8 cellular contexts compared by ENCODE assay signal in genomic region chr11:67504950-67505561, GRCh38. TPM values are rescaled to one million over a fixed set of nuclear protein-coding genes. Genes with fewer than 3 reads are reported as not detected.
DNase-seq lines count a peak whose midpoint lies in the region; ATAC-seq and TF ChIP-seq lines count a peak whose summit lies in the region.

PITPNM1 (minus strand) TSS chr11:67505363; CDS start chr11:67504180, 1,183 bp downstream.

- H3K36me3 ChIP-seq in muscle layer of colon (ENCODE audit: insufficient read depth, low read length), result no peaks in the 10 kb centered on the region

- POLR2A ChIA-PET in AG04449 (lab: Yijun Ruan, JAX), result interaction anchor here (0.7 kb wide), 1 partner anchor 107 kb away, joined by 3 read pairs; no protein-coding TSS in a partner anchor

- H3K9ac ChIP-seq in muscle layer of colon (ENCODE audit: low read length), result peak within 1 kb of the TSS; percentile 57

- no peak for DNase-seq in AG04449 (ENCODE audit: low read depth, low spot score)
- peak; percentile 81 for DNase-seq in GM19240 (ENCODE audit: insufficient read length, low spot score)
- peak; percentile 15 to 35 for DNase-seq in NOMO-1 (lab: John Stamatoyannopoulos, UW; ENCODE audit: unreplicated experiment in 2 of 2)
- peak; percentile 79 for DNase-seq in activated T-cell treated with anti-CD3 and anti-CD28 coated beads for 48 hours (ENCODE audit: low read depth)
- DNase-seq in stimulated activated naive CD4-positive, alpha-beta T cell treated with Interleukin-2 at 50 U/mL for 16 hours (lab: John Stamatoyannopoulos, UW), result peak; percentile 54

- peak within 1 kb of the TSS; percentile 76 for H3K4me3 ChIP-seq in AG04449 (ENCODE audit: low read depth, low read length)
- peak within 1 kb of the TSS; percentile 26 to 59 for H3K4me3 ChIP-seq in muscle layer of colon (ENCODE audit: low read depth in 1 of 2, low read length in 2 of 2)

- peaks cover 14 to 30% of the 10 kb centered on the region in 2 donors for H3K27me3 ChIP-seq in muscle layer of colon (ENCODE audit: control insufficient read depth in 1 of 2, insufficient read depth in 2 of 2, low read length in 2 of 2)

- peak within 1 kb of the TSS; percentile 45 for H3K27ac ChIP-seq in muscle layer of colon (ENCODE audit: low read depth, low read length)

- H3K9me3 ChIP-seq in muscle layer of colon (ENCODE audit: low read length), result no peaks in the 10 kb centered on the region

- peak; percentile 41 for ATAC-seq in esophagus mucosa
- no peak for ATAC-seq in GM18520 (IDR thresholded peaks at IDR 0.05; ENCODE audit: unreplicated experiment)

- peaks cover 33% of the 10 kb centered on the region for H3K4me1 ChIP-seq in muscle layer of colon (ENCODE audit: insufficient read depth, low read length)

- no peak for TF ChIP-seq CTCF in AG04449 (IDR thresholded peaks at IDR 0.05; ENCODE audit: insufficient read depth, low read length, missing control alignments)

- CTCF ChIA-PET in AG04449 (lab: Yijun Ruan, JAX), result interaction anchor here (0.6 to 1.7 kb wide), 9 partner anchors 14 to 160 kb away, joined by 3 to 14 read pairs (median 5); partner anchors contain the start of genes AIP, PPP1CA and RAD9A

RNA-seq across cellular contexts. Expression of gene PITPNM1, which starts in this region (rescaled TPM):
- total RNA-seq in esophagus mucosa, result 36.5 TPM
